6 cellular contexts compared by ENCODE assay signal in genomic region chr11:57476223-57476882, GRCh38. TPM values are rescaled to one million over a fixed set of nuclear protein-coding genes. Genes with fewer than 3 reads are reported as not detected.
DNase-seq lines count a peak whose midpoint lies in the region; ATAC-seq and TF ChIP-seq lines count a peak whose summit lies in the region.

No MANE protein-coding gene starts in this region.

- peaks cover 0 to 38% (median 13%) of the 10 kb centered on the region in 4 donors for H3K4me1 ChIP-seq in right lobe of liver

- peak overlapping the region in 2 of 3 donors; percentile 53 to 67 for H3K27ac ChIP-seq in right lobe of liver

- peak overlapping the region; percentile 35 to 56 (median 51) for H3K4me3 ChIP-seq in right lobe of liver

- TF ChIP-seq CTCF in Calu3 (IDR thresholded peaks at IDR 0.05; ENCODE audit: unreplicated experiment) (no peak), right lobe of liver (IDR thresholded peaks at IDR 0.05) (no peak)

- ATAC-seq in HG02840 (IDR thresholded peaks at IDR 0.05; ENCODE audit: low FRiP score, unreplicated experiment) (peak; percentile 35), right lobe of liver (peak; percentile 47 to 76 (median 68))
- ATAC-seq in activated T-helper 17 cell treated with anti-CD3 and anti-CD28 coated beads, Interleukin-2, amount 50 U/mL, for 72 hours (replicated peaks), result peak; percentile 50

- H3K27ac Mint-ChIP-seq in Calu3 (ENCODE audit: unreplicated experiment), result peak overlapping the region; percentile 31
- no peak overlapping the region for H3K27ac Mint-ChIP-seq in activated T-helper 17 cell treated with anti-CD3 and anti-CD28 coated beads, Interleukin-2, amount 50 U/mL, for 72 hours

- CTCF ChIA-PET in Calu3 (lab: Charles Lee), result interaction anchor here (1.2 to 2.6 kb wide), 4 partner anchors 17 to 131 kb away, joined by 3 to 11 read pairs (median 8); no protein-coding TSS in a partner anchor

- H3K9me3 ChIP-seq in right lobe of liver, result no peaks in the 10 kb centered on the region

- H3K27me3 ChIP-seq in right lobe of liver, result no peaks in the 10 kb centered on the region

- TF ChIP-seq POLR2A in right lobe of liver (IDR thresholded peaks at IDR 0.05), result peak; percentile 24

- DNase-seq in Calu3 (no peak), right lobe of liver (peak; percentile 70 to 83 (median 81)), AG20443 (ENCODE audit: low spot score) (no peak), SK-N-DZ (ENCODE audit: low spot score) (no peak)

- intact Hi-C loops in Calu3 (cut with micrococcal nuclease; ENCODE audit: unreplicated experiment) (no loop called here), right lobe of liver (cut with DNase I) (loop anchor here in 1 of 2 donors (10.0 kb wide), 1 partner anchor 48 kb away; no protein-coding TSS in a partner anchor)

- 0% methylated on average over 21 of the region's 82 CpGs for WGBS in right lobe of liver (ENCODE audit: insufficient coverage, low coverage, low lambda C conversion rate, missing lambda C conversion rate)

- peaks cover 18% of the 10 kb centered on the region for H3K4me1 Mint-ChIP-seq in Calu3 (ENCODE audit: low read depth, unreplicated experiment)
- H3K4me1 Mint-ChIP-seq in activated T-helper 17 cell treated with anti-CD3 and anti-CD28 coated beads, Interleukin-2, amount 50 U/mL, for 72 hours, result peaks cover 9% of the 10 kb centered on the region

- H3K4me3 Mint-ChIP-seq in Calu3 (ENCODE audit: low read depth, unreplicated experiment), result peak overlapping the region; percentile 75
- H3K4me3 Mint-ChIP-seq in activated T-helper 17 cell treated with anti-CD3 and anti-CD28 coated beads, Interleukin-2, amount 50 U/mL, for 72 hours, result peak overlapping the region; percentile 64

- H3K27me3 Mint-ChIP-seq in Calu3 (ENCODE audit: unreplicated experiment), result peaks cover 32% of the 10 kb centered on the region
- H3K27me3 Mint-ChIP-seq in activated T-helper 17 cell treated with anti-CD3 and anti-CD28 coated beads, Interleukin-2, amount 50 U/mL, for 72 hours, result peaks cover 5% of the 10 kb centered on the region

- H3K9me3 Mint-ChIP-seq in Calu3 (ENCODE audit: low read depth, unreplicated experiment), result no peaks in the 10 kb centered on the region
- H3K9me3 Mint-ChIP-seq in activated T-helper 17 cell treated with anti-CD3 and anti-CD28 coated beads, Interleukin-2, amount 50 U/mL, for 72 hours, result no peaks in the 10 kb centered on the region

- BruUV-seq in Calu3 (replicated peaks; lab: Mats Ljungman, UMichigan), result no TSS peak

- H3K36me3 Mint-ChIP-seq in Calu3 (ENCODE audit: insufficient read depth, unreplicated experiment), result peaks cover 17% of the 10 kb centered on the region
- no peaks in the 10 kb centered on the region for H3K36me3 Mint-ChIP-seq in activated T-helper 17 cell treated with anti-CD3 and anti-CD28 coated beads, Interleukin-2, amount 50 U/mL, for 72 hours (ENCODE audit: low read depth)

- H3K36me3 ChIP-seq in right lobe of liver, result no peaks in the 10 kb centered on the region

RNA-seq across cellular contexts. Expression of gene RTN4RL2, which starts 16.0 kb away (rescaled TPM):
- total RNA-seq in Calu3 (2022), result 1.9 and 3.6 TPM in 2 replicates
- total RNA-seq in activated T-helper 17 cell treated with anti-CD3 and anti-CD28 coated beads, Interleukin-2, amount 50 U/mL, for 72 hours, result under 1 TPM; 0.22 to 0.82 TPM
- 10 to 100 TPM; 12.5 to 54.4 (median 18.6) TPM for total RNA-seq in right lobe of liver
- 8.5 and 10.4 TPM in 2 replicates for polyA plus RNA-seq in SK-N-DZ (2014; cell fraction: cytosol; rRNA removed)
- 1.5 and 3.7 TPM in 2 replicates for polyA plus RNA-seq in SK-N-DZ (2014; cell fraction: nucleus; rRNA removed)

RNA-seq across cellular contexts. Expression of gene SLC43A1, which starts 39.1 kb away (rescaled TPM):
- total RNA-seq in Calu3 (2022) (9.5 and 12.5 TPM in 2 replicates), right lobe of liver (100 to 1,000 TPM in 3 of 6 experiments, 10 to 100 TPM in 3; 38.9 to 173 (median 106) TPM)
- 10 to 100 TPM in 1 of 2 donors, 1 to 10 TPM in 1; 9.1 to 20.0 TPM for total RNA-seq in activated T-helper 17 cell treated with anti-CD3 and anti-CD28 coated beads, Interleukin-2, amount 50 U/mL, for 72 hours
- polyA plus RNA-seq in SK-N-DZ (2014; cell fraction: cytosol; rRNA removed), result 11.6 and 16.9 TPM in 2 replicates
- 44.9 and 68.1 TPM in 2 replicates for polyA plus RNA-seq in SK-N-DZ (2014; cell fraction: nucleus; rRNA removed)

RNA-seq across cellular contexts. Expression of gene SLC43A3, which starts 49.4 kb away (rescaled TPM):
- total RNA-seq in Calu3 (2022) (91.8 and 127 TPM in 2 replicates), right lobe of liver (100 to 1,000 TPM; 109 to 259 (median 185) TPM)
- 100 to 1,000 TPM; 346 to 386 TPM for total RNA-seq in activated T-helper 17 cell treated with anti-CD3 and anti-CD28 coated beads, Interleukin-2, amount 50 U/mL, for 72 hours
- polyA plus RNA-seq in SK-N-DZ (2014; cell fraction: cytosol; rRNA removed), result 42.0 and 59.4 TPM in 2 replicates
- 44.2 and 63.5 TPM in 2 replicates for polyA plus RNA-seq in SK-N-DZ (2014; cell fraction: nucleus; rRNA removed)

RNA-seq across cellular contexts. Expression of gene TIMM10, which starts 54.2 kb away (rescaled TPM):
- total RNA-seq in Calu3 (2022), result 68.5 and 73.5 TPM in 2 replicates
- 100 to 1,000 TPM in 1 of 2 donors, 10 to 100 TPM in 1; 56.4 to 125 TPM for total RNA-seq in activated T-helper 17 cell treated with anti-CD3 and anti-CD28 coated beads, Interleukin-2, amount 50 U/mL, for 72 hours
- total RNA-seq in right lobe of liver, result 10 to 100 TPM; 19.6 to 48.5 (median 39.0) TPM
- 76.1 and 111 TPM in 2 replicates for polyA plus RNA-seq in SK-N-DZ (2014; cell fraction: cytosol; rRNA removed)
- polyA plus RNA-seq in SK-N-DZ (2014; cell fraction: nucleus; rRNA removed), result 36.7 and 53.3 TPM in 2 replicates

Comparison
In these comparisons a context has a peak if more than half of its experiments do, and no peak if none do; other contexts are left out.
1. DNase-seq: peak in right lobe of liver (3 of 3); none in Calu3 (single experiment), AG20443 (single experiment) and SK-N-DZ (single experiment).
2. Peak in every context shown above with its lines, with median percentiles within 50 percentile points of each other: ATAC-seq.